ENCODE assay signal across 24 cellular contexts in the genomic region with DNA sequence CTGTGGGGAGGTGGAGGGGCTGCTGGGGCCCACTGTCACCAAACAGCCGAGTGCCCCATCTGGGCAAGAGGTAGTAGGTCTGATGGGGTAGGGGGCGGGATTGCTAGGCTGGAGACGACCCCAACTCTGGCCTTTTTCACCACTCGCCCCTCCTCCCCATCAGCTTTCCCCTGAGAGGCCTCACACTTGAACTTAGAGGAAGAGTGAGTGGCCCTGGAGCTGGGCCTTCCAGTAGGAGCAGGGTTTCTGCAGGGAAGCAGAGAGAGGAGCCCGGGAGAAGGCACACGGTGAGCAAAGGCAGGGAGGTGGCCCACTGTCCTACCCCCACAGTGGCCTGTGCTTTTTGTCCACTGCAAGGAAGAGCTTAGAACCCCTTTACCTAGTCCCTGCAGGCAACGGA.
DNase-seq lines count a peak whose midpoint lies in the region; ATAC-seq, FAIRE-seq and TF ChIP-seq lines count a peak whose summit lies in the region.
"Had no signal": no experiment of that assay in that cellular context is flagged by ENCODE, and none has a peak within 500 bp of the region (broad histone marks: within the 10 kb centered on the region; RNA-seq: fewer than 3 reads in every experiment).

No MANE protein-coding gene starts in this region.

- no peaks in the 10 kb centered on the region; the same call in 2 of the 3 replicates for H3K36me3 Mint-ChIP-seq in GM23338 (ENCODE audit: low read depth)

- H3K4me3 ChIP-seq in GM23338 (no peak overlapping the region), mesenchymal stem cell (ENCODE audit: insufficient read depth in 1 of 2, low read depth in 1 of 2, low read length in 2 of 2) (no peak overlapping the region), thyroid gland (replicated peaks in 1 of 3) (no peak overlapping the region)
- H3K4me3 ChIP-seq: K562, MG63, Peyer's patch had no signal

- H2BK120ac ChIP-seq in mesenchymal stem cell (ENCODE audit: low read depth, low read length): peak overlapping the region; percentile 89

- peak overlapping the region; percentile 20 to 71 for H3K4ac ChIP-seq in mesenchymal stem cell (ENCODE audit: low read depth in 1 of 2, low read length in 2 of 2)

- H2BK5ac ChIP-seq in mesenchymal stem cell (ENCODE audit: low read depth, low read length, poor library complexity, severe bottlenecking): no peak overlapping the region

- H3K4me1 ChIP-seq in GM23338 (ENCODE audit: insufficient read depth) (peaks cover 14% of the 10 kb centered on the region; the same call in 1 of the 2 replicates), mesenchymal stem cell (ENCODE audit: control insufficient read depth, insufficient read depth, low read depth, low read length) (peaks cover 19% of the 10 kb centered on the region), thyroid gland (peaks cover 17 to 24% of the 10 kb centered on the region in 2 donors)
- H3K4me1 ChIP-seq: BE2C had no signal

- no peak for DNase-seq in GM23338 (ENCODE audit: low spot score)
- no peak for DNase-seq in RWPE1 (ENCODE audit: low spot score)
- DNase-seq in mesenchymal stem cell: no peak
- peak in 1 of 2 donors; percentile 19 for DNase-seq in thyroid gland
- no peak for DNase-seq in NCI-H1092 treated with DMSO at 0.1 percent for 48 hours (lab: John Stamatoyannopoulos, UW)
- DNase-seq in RCC 7860 (ENCODE audit: low spot score): no peak
- no peak for DNase-seq in amygdala (lab: John Stamatoyannopoulos, UW)
- DNase-seq: BE2C, DMS79, H9, MG63, NCI-H1436, NCI-H187 treated with DMSO at 0.1 percent for 48 hours, NCI-H2107, NCI-H2227 treated with DMSO at 0.1 percent for 48 hours, NCI-H524 treated with DMSO at 0.1 percent for 48 hours, NCI-H82, Peyer's patch had no signal

- no peak for FAIRE-seq in RCC 7860 (lab: Jason Lieb, UNC)
- FAIRE-seq: D721Med, GM19239, HepG2, K562 had no signal

- H3K4me2 ChIP-seq in GM23338 (no peak overlapping the region), mesenchymal stem cell (ENCODE audit: low read length, poor library complexity, severe bottlenecking) (no peak overlapping the region)

- H3K4me1 Mint-ChIP-seq in GM23338: peaks cover 54% of the 10 kb centered on the region

- CTCF ChIA-PET in RWPE1 (lab: Yijun Ruan, JAX): interaction anchor here (0.6 kb wide), 1 partner anchor 161 kb away, joined by 5 read pairs; no protein-coding TSS in a partner anchor

- no peaks in the 10 kb centered on the region for H3K79me2 ChIP-seq in GM23338 (replicated peaks; ENCODE audit: insufficient read depth)

- H4K91ac ChIP-seq in mesenchymal stem cell (ENCODE audit: low read length): peak overlapping the region; percentile 77

- no peaks in the 10 kb centered on the region for H3K79me1 ChIP-seq in mesenchymal stem cell (replicated peaks; ENCODE audit: low read length, poor library complexity, severe bottlenecking)

- H3K27ac ChIP-seq in GM23338 (ENCODE audit: low read depth) (no peak overlapping the region), RWPE1 (peak overlapping the region; percentile 80), mesenchymal stem cell (ENCODE audit: low read length, poor library complexity, severe bottlenecking) (no peak overlapping the region), thyroid gland (peak overlapping the region in 2 of 3 donors; percentile 62 to 63)
- H3K27ac ChIP-seq: HL-60 had no signal

- H3K9me3 Mint-ChIP-seq in GM23338: no peaks in the 10 kb centered on the region
- H3K9me3 Mint-ChIP-seq: H9 had no signal

- H3K14ac ChIP-seq in mesenchymal stem cell (ENCODE audit: low read length in 2 of 2): peak overlapping the region in 1 of 2 experiments; percentile 88

- no peak overlapping the region for H3K9ac ChIP-seq in mesenchymal stem cell (ENCODE audit: low read length)

- peak overlapping the region; percentile 90 to 99 for H2BK12ac ChIP-seq in mesenchymal stem cell (ENCODE audit: low read length in 2 of 2)

- WGBS in mesenchymal stem cell: 43% methylated on average over 3 of the region's 7 CpGs
- WGBS in thyroid gland, 2 donors: 29 to 43% methylated on average over 4 to 7 of the region's 7 CpGs

- H3F3A ChIP-seq in GM23338 (replicated peaks; ENCODE audit: low read depth): no peaks in the 10 kb centered on the region

- no peak for TF ChIP-seq POLR2A in thyroid gland (IDR thresholded peaks at IDR 0.05)

- H3K27me3 ChIP-seq in GM23338 (ENCODE audit: insufficient read depth): no peaks in the 10 kb centered on the region
- peaks cover 66 to 74% of the 10 kb centered on the region in 2 experiments for H3K27me3 ChIP-seq in mesenchymal stem cell (ENCODE audit: control insufficient read depth in 1 of 2, insufficient read depth in 1 of 2, low read length in 2 of 2)
- H3K27me3 ChIP-seq in thyroid gland: no peaks in the 10 kb centered on the region
- H3K27me3 ChIP-seq: BE2C, MG63, Peyer's patch had no signal

- intact Hi-C loops in thyroid gland (cut with DNase I): no loop called here

- no peaks in the 10 kb centered on the region for H4K20me1 ChIP-seq in GM23338 (replicated peaks; ENCODE audit: insufficient read depth)

- H3K9me2 ChIP-seq in GM23338 (ENCODE audit: insufficient read depth): no peaks in the 10 kb centered on the region

- peak overlapping the region; percentile 35 for H4K8ac ChIP-seq in mesenchymal stem cell (ENCODE audit: low read length)

- H3K9me3 ChIP-seq in mesenchymal stem cell (ENCODE audit: control insufficient read depth, low read length): no peaks in the 10 kb centered on the region
- no peaks in the 10 kb centered on the region for H3K9me3 ChIP-seq in thyroid gland
- H3K9me3 ChIP-seq: BE2C, MG63, Peyer's patch had no signal

- H2AFZ ChIP-seq in GM23338: 0 out of 2 replicates have a peak overlapping the region, but pooled peaks have one; percentile 52
- no peak overlapping the region for H2AFZ ChIP-seq in mesenchymal stem cell (ENCODE audit: low read depth, low read length)

- TF ChIP-seq CTCF in GM23338 (conservative IDR thresholded peaks at IDR 0.05; ENCODE audit: low read depth in 2 of 2) (no peak), RWPE1 (conservative IDR thresholded peaks at IDR 0.05; ENCODE audit: low read depth) (no peak), thyroid gland (IDR thresholded peaks at IDR 0.05) (no peak)

- H3K27me3 Mint-ChIP-seq in GM23338 (ENCODE audit: insufficient read depth, low read depth, poor library complexity): peaks cover 27% of the 10 kb centered on the region

- peak overlapping the region; percentile 96 for H2BK15ac ChIP-seq in mesenchymal stem cell (ENCODE audit: low read depth, poor library complexity, severe bottlenecking)

- no peak overlapping the region for H2AK5ac ChIP-seq in mesenchymal stem cell (ENCODE audit: low read length, severe bottlenecking)

- H3K36me3 ChIP-seq in GM23338 (ENCODE audit: insufficient read depth) (no peaks in the 10 kb centered on the region), mesenchymal stem cell (ENCODE audit: control insufficient read depth in 1 of 2, insufficient read depth in 2 of 2, low read depth in 1 of 2, low read length in 2 of 2) (no peaks in the 10 kb centered on the region), thyroid gland (no peaks in the 10 kb centered on the region)
- H3K36me3 ChIP-seq: BE2C, MG63, Peyer's patch had no signal

- peak overlapping the region in 1 of 2 experiments; percentile 35 for H3K23ac ChIP-seq in mesenchymal stem cell (ENCODE audit: low read length in 2 of 2)

- POLR2A ChIA-PET in RWPE1 (lab: Yijun Ruan, JAX; ENCODE audit: low non-redundant PET): no interaction called here

- H3K18ac ChIP-seq in mesenchymal stem cell (ENCODE audit: low read depth in 1 of 2, low read length in 2 of 2): peak overlapping the region; percentile 7 to 96

- no peak overlapping the region for H3K4me3 Mint-ChIP-seq in GM23338
- H3K4me3 Mint-ChIP-seq: H9 had no signal

- no peak; the same call in 2 of the 3 replicates for ATAC-seq in GM23338
- ATAC-seq: HepG2, K562, Right ventricle myocardium inferior had no signal

- no peak overlapping the region for H3K27ac Mint-ChIP-seq in GM23338

TF ChIP-seq in GM23338, 12 proteins besides CTCF, POLR2A, EP300 and RAD21 (continues in another document):
- TF ChIP-seq ZNF114 (CRISPR knock-in tag; IDR thresholded peaks at IDR 0.05) (no peak), EZH2 (IDR thresholded peaks at IDR 0.05; ENCODE audit: low read depth, unreplicated experiment) (no peak), CREB1 (CRISPR knock-in tag; IDR thresholded peaks at IDR 0.05; ENCODE audit: low read depth) (no peak), STAT1 (IDR thresholded peaks at IDR 0.05; ENCODE audit: unreplicated experiment) (no peak), ETS1 (IDR thresholded peaks at IDR 0.05) (no peak), EZH2phosphoT487 (IDR thresholded peaks at IDR 0.05; ENCODE audit: unreplicated experiment) (no peak)
- TF ChIP-seq, protein P1, sequence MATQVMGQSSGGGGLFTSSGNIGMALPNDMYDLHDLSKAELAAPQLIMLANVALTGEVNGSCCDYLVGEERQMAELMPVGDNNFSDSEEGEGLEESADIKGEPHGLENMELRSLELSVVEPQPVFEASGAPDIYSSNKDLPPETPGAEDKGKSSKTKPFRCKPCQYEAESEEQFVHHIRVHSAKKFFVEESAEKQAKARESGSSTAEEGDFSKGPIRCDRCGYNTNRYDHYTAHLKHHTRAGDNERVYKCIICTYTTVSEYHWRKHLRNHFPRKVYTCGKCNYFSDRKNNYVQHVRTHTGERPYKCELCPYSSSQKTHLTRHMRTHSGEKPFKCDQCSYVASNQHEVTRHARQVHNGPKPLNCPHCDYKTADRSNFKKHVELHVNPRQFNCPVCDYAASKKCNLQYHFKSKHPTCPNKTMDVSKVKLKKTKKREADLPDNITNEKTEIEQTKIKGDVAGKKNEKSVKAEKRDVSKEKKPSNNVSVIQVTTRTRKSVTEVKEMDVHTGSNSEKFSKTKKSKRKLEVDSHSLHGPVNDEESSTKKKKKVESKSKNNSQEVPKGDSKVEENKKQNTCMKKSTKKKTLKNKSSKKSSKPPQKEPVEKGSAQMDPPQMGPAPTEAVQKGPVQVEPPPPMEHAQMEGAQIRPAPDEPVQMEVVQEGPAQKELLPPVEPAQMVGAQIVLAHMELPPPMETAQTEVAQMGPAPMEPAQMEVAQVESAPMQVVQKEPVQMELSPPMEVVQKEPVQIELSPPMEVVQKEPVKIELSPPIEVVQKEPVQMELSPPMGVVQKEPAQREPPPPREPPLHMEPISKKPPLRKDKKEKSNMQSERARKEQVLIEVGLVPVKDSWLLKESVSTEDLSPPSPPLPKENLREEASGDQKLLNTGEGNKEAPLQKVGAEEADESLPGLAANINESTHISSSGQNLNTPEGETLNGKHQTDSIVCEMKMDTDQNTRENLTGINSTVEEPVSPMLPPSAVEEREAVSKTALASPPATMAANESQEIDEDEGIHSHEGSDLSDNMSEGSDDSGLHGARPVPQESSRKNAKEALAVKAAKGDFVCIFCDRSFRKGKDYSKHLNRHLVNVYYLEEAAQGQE (IDR thresholded peaks at IDR 0.05; ENCODE audit: unreplicated experiment): no peak

Comparison
In these comparisons a context has a peak if more than half of its experiments do, and no peak if none do; other contexts are left out.
1. H3K27ac ChIP-seq: peak in RWPE1 (single experiment) and thyroid gland (2 of 3); none in GM23338 (single experiment) and mesenchymal stem cell (single experiment).